1 cellular context compared by ENCODE assay signal in the genomic region with DNA sequence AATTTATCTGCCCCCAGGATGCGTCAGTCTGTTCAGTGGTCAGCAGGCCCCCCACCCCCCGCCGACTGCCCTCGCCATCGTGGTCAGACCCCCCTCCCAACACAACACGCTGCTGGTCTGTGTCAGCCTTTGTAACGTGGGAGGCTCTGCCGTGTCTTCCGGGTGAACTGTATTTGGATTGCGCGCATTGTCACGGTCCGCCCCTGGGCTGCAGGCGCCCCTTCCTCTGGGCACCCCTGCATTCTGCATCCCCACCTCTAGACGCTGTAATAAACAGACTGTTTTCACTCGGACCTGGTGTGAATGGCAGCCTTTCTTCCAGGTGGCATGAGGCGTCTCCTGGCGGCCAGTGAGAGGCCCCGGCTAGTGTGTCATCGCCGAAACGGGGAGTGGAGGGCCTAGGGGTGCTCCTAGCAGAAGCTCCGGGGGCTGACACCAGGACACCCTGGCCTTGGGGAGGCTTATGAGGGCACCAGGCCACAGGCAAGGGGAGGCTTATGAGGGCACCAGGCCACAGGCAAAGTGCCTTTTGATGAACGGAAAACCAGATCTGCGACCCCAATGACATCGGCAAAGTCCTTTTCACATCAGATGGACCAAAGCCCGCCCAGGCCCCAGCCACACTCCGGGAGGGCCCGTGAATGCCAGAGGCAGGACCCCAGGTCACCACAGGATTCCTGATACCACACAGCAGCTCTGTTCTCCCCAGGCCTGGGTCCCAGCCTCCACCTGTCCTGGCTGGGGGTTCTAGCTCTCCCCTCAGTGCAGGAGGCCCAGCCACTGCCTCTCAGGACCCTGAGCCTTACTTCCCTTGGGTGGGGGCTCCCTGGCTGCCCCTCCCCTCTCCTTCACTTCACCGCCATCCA.
TF ChIP-seq lines count a peak whose summit lies in the region.

No MANE protein-coding gene starts in this region.

TF ChIP-seq in HEK293, 187 proteins besides CTCF, POLR2A, EP300 and RAD21:
- TF ChIP-seq ZSCAN30 (tag by site-specific recombination; IDR thresholded peaks at IDR 0.05) (0 out of 2 replicates have a peak, but pooled peaks have one; percentile 42), HOXD13 (CRISPR knock-in tag; IDR thresholded peaks at IDR 0.05; ENCODE audit: borderline replicate concordance) (no peak)
